ENCODE assay signal across 1 cellular context in the genomic region with DNA sequence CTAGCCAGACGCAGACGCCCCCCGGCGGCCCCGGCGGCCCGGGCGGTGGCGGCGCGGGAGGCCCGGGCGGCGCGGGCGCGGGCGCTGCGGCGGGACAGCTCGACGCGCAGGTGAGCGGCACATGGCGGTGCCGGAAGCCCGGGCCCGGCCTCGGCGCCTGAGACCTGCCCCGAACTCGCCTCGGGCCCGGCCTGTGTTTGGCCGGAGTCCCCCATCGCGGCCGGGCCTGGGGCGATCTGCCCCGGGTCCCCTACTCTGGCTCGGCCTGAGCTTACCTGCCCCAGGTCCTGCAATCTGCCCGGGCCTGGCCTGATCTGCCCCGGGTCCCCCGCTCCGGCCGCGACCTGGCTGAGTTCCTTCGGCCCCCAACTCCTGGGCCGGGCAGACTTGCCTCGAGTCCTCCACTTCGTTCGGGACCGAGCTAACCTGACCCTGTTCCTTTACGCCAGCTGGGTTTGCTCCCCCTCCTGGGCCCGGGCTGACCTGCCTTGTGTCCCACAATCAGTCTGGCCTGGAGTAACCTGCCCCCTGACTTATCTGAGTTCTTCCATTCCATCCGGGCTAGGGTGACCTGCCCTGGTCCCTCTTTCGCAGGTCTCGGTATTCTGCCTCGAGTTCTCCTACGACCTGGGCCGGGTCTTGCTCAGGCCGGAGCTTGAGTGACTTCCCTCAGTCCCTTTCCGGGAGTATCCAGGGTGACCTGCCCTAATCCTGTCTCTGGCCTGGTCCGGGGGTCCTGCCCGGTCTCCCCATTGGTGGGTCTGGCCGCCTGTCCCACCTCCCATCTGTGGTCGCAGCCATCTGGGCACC.
TF ChIP-seq lines count a peak whose summit lies in the region.

No MANE protein-coding gene starts in this region.

TF ChIP-seq in K562, 482 proteins besides CTCF, POLR2A, EP300 and RAD21 (continued from another document):
- TF ChIP-seq REST (CRISPR knock-in tag; IDR thresholded peaks at IDR 0.05; ENCODE audit: low read depth): no peak
- no peak for TF ChIP-seq ZNF584 (CRISPR knock-in tag; IDR thresholded peaks at IDR 0.05; ENCODE audit: low read depth)
- TF ChIP-seq ZNF134 (CRISPR knock-in tag; conservative IDR thresholded peaks at IDR 0.05): no peak
- TF ChIP-seq, protein P1, sequence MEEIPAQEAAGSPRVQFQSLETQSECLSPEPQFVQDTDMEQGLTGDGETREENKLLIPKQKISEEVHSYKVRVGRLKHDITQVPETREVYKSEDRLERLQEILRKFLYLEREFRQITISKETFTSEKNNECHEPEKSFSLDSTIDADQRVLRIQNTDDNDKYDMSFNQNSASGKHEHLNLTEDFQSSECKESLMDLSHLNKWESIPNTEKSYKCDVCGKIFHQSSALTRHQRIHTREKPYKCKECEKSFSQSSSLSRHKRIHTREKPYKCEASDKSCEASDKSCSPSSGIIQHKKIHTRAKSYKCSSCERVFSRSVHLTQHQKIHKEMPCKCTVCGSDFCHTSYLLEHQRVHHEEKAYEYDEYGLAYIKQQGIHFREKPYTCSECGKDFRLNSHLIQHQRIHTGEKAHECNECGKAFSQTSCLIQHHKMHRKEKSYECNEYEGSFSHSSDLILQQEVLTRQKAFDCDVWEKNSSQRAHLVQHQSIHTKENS (CRISPR knock-in tag; IDR thresholded peaks at IDR 0.05): no peak
- peak in 1 of 2 experiments; percentile 82; a peak in 1 of 4 replicates for TF ChIP-seq SIN3A (IDR thresholded peaks at IDR 0.05; ENCODE audit: borderline replicate concordance in 2 of 2, control insufficient read depth in 1 of 2, low read depth in 2 of 2, low read length in 2 of 2)
- no peak for TF ChIP-seq EHMT2 (IDR thresholded peaks at IDR 0.05)
- TF ChIP-seq SNRNP70 (optimal IDR thresholded peaks at IDR 0.05; ENCODE audit: low read depth, low read length): no peak
- TF ChIP-seq, protein P2, sequence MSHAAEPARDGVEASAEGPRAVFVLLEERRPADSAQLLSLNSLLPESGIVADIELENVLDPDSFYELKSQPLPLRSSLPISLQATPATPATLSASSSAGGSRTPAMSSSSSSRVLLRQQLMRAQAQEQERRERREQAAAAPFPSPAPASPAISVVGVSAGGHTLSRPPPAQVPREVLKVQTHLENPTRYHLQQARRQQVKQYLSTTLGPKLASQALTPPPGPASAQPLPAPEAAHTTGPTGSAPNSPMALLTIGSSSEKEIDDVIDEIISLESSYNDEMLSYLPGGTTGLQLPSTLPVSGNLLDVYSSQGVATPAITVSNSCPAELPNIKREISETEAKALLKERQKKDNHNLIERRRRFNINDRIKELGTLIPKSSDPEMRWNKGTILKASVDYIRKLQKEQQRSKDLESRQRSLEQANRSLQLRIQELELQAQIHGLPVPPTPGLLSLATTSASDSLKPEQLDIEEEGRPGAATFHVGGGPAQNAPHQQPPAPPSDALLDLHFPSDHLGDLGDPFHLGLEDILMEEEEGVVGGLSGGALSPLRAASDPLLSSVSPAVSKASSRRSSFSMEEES (CRISPR knock-in tag; IDR thresholded peaks at IDR 0.05): no peak
- no peak for TF ChIP-seq NEUROD1 (IDR thresholded peaks at IDR 0.05; ENCODE audit: borderline replicate concordance, low read depth, low read length, partially characterized antibody)
- no peak for TF ChIP-seq RB1 (IDR thresholded peaks at IDR 0.05; ENCODE audit: low read depth)
- TF ChIP-seq PRMT5 (CRISPR knock-in tag; IDR thresholded peaks at IDR 0.05): no peak
- no peak for TF ChIP-seq TEAD4 (IDR thresholded peaks at IDR 0.05; ENCODE audit: low read length)
- TF ChIP-seq TEAD4 (CRISPR knock-in tag; IDR thresholded peaks at IDR 0.05; ENCODE audit: borderline replicate concordance): no peak
- TF ChIP-seq ZNF431 (CRISPR knock-in tag; IDR thresholded peaks at IDR 0.05): 0 out of 2 replicates have a peak, but pooled peaks have one; percentile 25
- no peak for TF ChIP-seq HCFC1 (IDR thresholded peaks at IDR 0.05; ENCODE audit: low read depth, low read length)
- no peak for TF ChIP-seq NCOA1 (IDR thresholded peaks at IDR 0.05; ENCODE audit: low read depth)
- TF ChIP-seq NBN (IDR thresholded peaks at IDR 0.05; ENCODE audit: low read depth): no peak
- TF ChIP-seq NR2F6 (CRISPR knock-in tag; IDR thresholded peaks at IDR 0.05): no peak
